Comparison of ENCODE assay signal across 33 cellular contexts in the genomic region with DNA sequence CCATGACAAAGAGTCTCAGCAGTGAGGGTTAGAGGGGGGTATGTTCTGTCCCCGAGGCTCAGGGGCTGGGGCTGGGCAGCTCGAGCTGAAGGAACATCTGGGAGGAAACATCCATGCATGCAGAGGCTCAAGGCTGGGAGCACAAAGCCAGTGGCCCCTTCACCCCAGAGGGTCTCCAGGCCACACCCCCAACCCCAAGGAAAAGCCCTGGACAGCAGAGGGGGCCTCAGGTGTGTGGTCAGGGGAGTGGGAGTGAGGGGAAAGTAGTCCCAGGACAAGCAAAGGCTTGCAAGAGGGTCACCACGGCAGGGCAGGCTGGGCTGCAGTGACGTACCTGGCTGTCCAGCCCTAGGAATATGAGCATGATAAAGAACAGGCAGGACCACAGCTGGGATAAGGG. TPM values are rescaled to one million over a fixed set of nuclear protein-coding genes. Genes with fewer than 3 reads are reported as not detected.
"Had no signal": no experiment of that assay in that cellular context is flagged by ENCODE, and none has a peak within 500 bp of the region (broad histone marks: within the 10 kb centered on the region; RNA-seq: fewer than 3 reads in every experiment).

No MANE protein-coding gene starts in this region.

- ATAC-seq: activated CD4-positive, alpha-beta T cell treated with anti-CD3 and anti-CD28 coated beads for 36 hours; activated CD8-positive, alpha-beta memory T cell treated with anti-CD3 and anti-CD28 coated beads, Interleukin-2, amount 10 ng/mL, durations not matched to agents 7 days and 5 days; activated CD8-positive, alpha-beta T cell treated with anti-CD3 and anti-CD28 coated beads, Interleukin-2, amount 10 ng/mL, durations not matched to agents 7 days and 5 days; activated naive CD4-positive, alpha-beta T cell treated with anti-CD3 and anti-CD28 coated beads, Interleukin-2, amount 50 U/mL, for 72 hours; activated T-cell treated with anti-CD3 and anti-CD28 coated beads, Interleukin-2, amount 50 U/mL, for 72 hours; gastroesophageal sphincter had no signal

- H3K27me3 ChIP-seq: ascending aorta had no signal

- H3K27ac Mint-ChIP-seq: activated CD4-positive, alpha-beta memory T cell treated with anti-CD3 and anti-CD28 coated beads for 36 hours; activated CD4-positive, alpha-beta T cell treated with anti-CD3 and anti-CD28 coated beads for 36 hours; activated CD4-positive, alpha-beta T cell treated with anti-CD3 and anti-CD28 coated beads, Interleukin-2, amount 10 ng/mL, durations not matched to agents 24 days and 14 days; activated CD8-positive, alpha-beta memory T cell treated with anti-CD3 and anti-CD28 coated beads, Interleukin-2, amount 10 ng/mL, durations not matched to agents 7 days and 5 days; activated CD8-positive, alpha-beta T cell treated with anti-CD3 and anti-CD28 coated beads, Interleukin-2, amount 10 ng/mL, durations not matched to agents 7 days and 5 days; activated naive CD4-positive, alpha-beta T cell treated with anti-CD3 and anti-CD28 coated beads, Interleukin-2, amount 10 ng/mL, durations not matched to agents 7 days and 5 days; activated naive CD4-positive, alpha-beta T cell treated with anti-CD3 and anti-CD28 coated beads, Interleukin-2, amount 50 U/mL, for 72 hours; activated naive CD8-positive, alpha-beta T cell treated with anti-CD3 and anti-CD28 coated beads, Interleukin-2, amount 10 ng/mL, durations not matched to agents 7 days and 5 days; activated T-cell treated with anti-CD3 and anti-CD28 coated beads, Interleukin-2, amount 50 U/mL, for 72 hours; brain had no signal

- H3K36me3 Mint-ChIP-seq: activated CD4-positive, alpha-beta memory T cell treated with anti-CD3 and anti-CD28 coated beads for 36 hours; activated CD8-positive, alpha-beta memory T cell treated with anti-CD3 and anti-CD28 coated beads, Interleukin-2, amount 10 ng/mL, durations not matched to agents 7 days and 5 days; activated naive CD4-positive, alpha-beta T cell treated with anti-CD3 and anti-CD28 coated beads, Interleukin-2, amount 10 ng/mL, durations not matched to agents 7 days and 5 days; activated naive CD4-positive, alpha-beta T cell treated with anti-CD3 and anti-CD28 coated beads, Interleukin-2, amount 50 U/mL, for 72 hours; activated naive CD8-positive, alpha-beta T cell treated with anti-CD3 and anti-CD28 coated beads, Interleukin-2, amount 10 ng/mL, durations not matched to agents 7 days and 5 days; brain had no signal

- FAIRE-seq: colon, endometrium, endothelial cell of umbilical vein had no signal

- H3K9me3 Mint-ChIP-seq: activated CD4-positive, alpha-beta memory T cell treated with anti-CD3 and anti-CD28 coated beads for 36 hours; activated CD4-positive, alpha-beta T cell treated with anti-CD3 and anti-CD28 coated beads, Interleukin-2, amount 10 ng/mL, durations not matched to agents 24 days and 14 days; activated naive CD4-positive, alpha-beta T cell treated with anti-CD3 and anti-CD28 coated beads, Interleukin-2, amount 50 U/mL, for 72 hours; activated naive CD8-positive, alpha-beta T cell treated with anti-CD3 and anti-CD28 coated beads, Interleukin-2, amount 10 ng/mL, durations not matched to agents 7 days and 5 days; central memory CD8-positive, alpha-beta T cell had no signal

- H3K4me3 Mint-ChIP-seq: activated CD4-positive, alpha-beta memory T cell treated with anti-CD3 and anti-CD28 coated beads for 36 hours; activated CD4-positive, alpha-beta T cell treated with anti-CD3 and anti-CD28 coated beads for 36 hours; activated CD4-positive, alpha-beta T cell treated with anti-CD3 and anti-CD28 coated beads, Interleukin-2, amount 10 ng/mL, durations not matched to agents 24 days and 14 days; activated CD8-positive, alpha-beta memory T cell treated with anti-CD3 and anti-CD28 coated beads, Interleukin-2, amount 10 ng/mL, durations not matched to agents 7 days and 5 days; activated CD8-positive, alpha-beta T cell treated with anti-CD3 and anti-CD28 coated beads, Interleukin-2, amount 10 ng/mL, durations not matched to agents 7 days and 5 days; activated naive CD4-positive, alpha-beta T cell treated with anti-CD3 and anti-CD28 coated beads, Interleukin-2, amount 10 ng/mL, durations not matched to agents 7 days and 5 days; activated naive CD8-positive, alpha-beta T cell treated with anti-CD3 and anti-CD28 coated beads, Interleukin-2, amount 10 ng/mL, durations not matched to agents 7 days and 5 days; activated T-cell treated with anti-CD3 and anti-CD28 coated beads, Interleukin-2, amount 50 U/mL, for 72 hours; brain; central memory CD8-positive, alpha-beta T cell had no signal

- H3K4me1 ChIP-seq: ascending aorta, breast epithelium, gastroesophageal sphincter had no signal

- H3K27ac ChIP-seq: ascending aorta, breast epithelium, epithelial cell of prostate, esophagus squamous epithelium, gastroesophageal sphincter had no signal

- H3K9me3 ChIP-seq: ascending aorta, breast epithelium, esophagus squamous epithelium, gastroesophageal sphincter had no signal

- H3K4me1 Mint-ChIP-seq: activated CD4-positive, alpha-beta T cell treated with anti-CD3 and anti-CD28 coated beads for 36 hours; activated CD4-positive, alpha-beta T cell treated with anti-CD3 and anti-CD28 coated beads, Interleukin-2, amount 10 ng/mL, durations not matched to agents 24 days and 14 days; activated CD8-positive, alpha-beta memory T cell treated with anti-CD3 and anti-CD28 coated beads, Interleukin-2, amount 10 ng/mL, durations not matched to agents 7 days and 5 days; activated naive CD4-positive, alpha-beta T cell treated with anti-CD3 and anti-CD28 coated beads, Interleukin-2, amount 10 ng/mL, durations not matched to agents 7 days and 5 days; activated naive CD8-positive, alpha-beta T cell treated with anti-CD3 and anti-CD28 coated beads, Interleukin-2, amount 10 ng/mL, durations not matched to agents 7 days and 5 days; central memory CD8-positive, alpha-beta T cell had no signal

- H3K4me3 ChIP-seq: ascending aorta, breast epithelium, esophagus squamous epithelium, gastroesophageal sphincter had no signal

- DNase-seq: activated CD4-positive, alpha-beta memory T cell treated with anti-CD3 and anti-CD28 coated beads for 36 hours; activated CD4-positive, alpha-beta T cell treated with anti-CD3 and anti-CD28 coated beads for 36 hours; activated CD4-positive, alpha-beta T cell treated with anti-CD3 and anti-CD28 coated beads, Interleukin-2, amount 10 ng/mL, durations not matched to agents 24 days and 14 days; activated CD4-positive, CD25-positive, alpha-beta regulatory T cell; activated CD4-positive, CD25-positive, alpha-beta regulatory T cell treated with anti-CD3 and anti-CD28 coated beads, Interleukin-2, amount 50 U/mL, for 72 hours; activated CD8-positive, alpha-beta memory T cell treated with anti-CD3 and anti-CD28 coated beads, Interleukin-2, amount 10 ng/mL, durations not matched to agents 7 days and 5 days; activated CD8-positive, alpha-beta memory T cell treated with anti-CD3 and anti-CD28 coated beads, Interleukin-2, amount 50 U/mL, for 4 hours; activated CD8-positive, alpha-beta T cell treated with anti-CD3 and anti-CD28 coated beads, Interleukin-2, amount 10 ng/mL, durations not matched to agents 7 days and 5 days; activated gamma-delta T cell; activated naive CD4-positive, alpha-beta T cell; activated naive CD4-positive, alpha-beta T cell treated with anti-CD3 and anti-CD28 coated beads, Interleukin-2, amount 10 ng/mL, durations not matched to agents 7 days and 5 days; activated naive CD8-positive, alpha-beta T cell treated with anti-CD3 and anti-CD28 coated beads, Interleukin-2, amount 10 ng/mL, durations not matched to agents 7 days and 5 days; activated T-cell treated with anti-CD3 and anti-CD28 coated beads, Interleukin-2, amount 50 U/mL, for 1 hour; activated T-cell treated with anti-CD3 and anti-CD28 coated beads, Interleukin-2, amount 50 U/mL, for 72 hours; cortex of kidney; dermis blood vessel endothelial cell; effector CD8-positive, alpha-beta T cell; esophagus squamous epithelium; foreskin melanocyte; T-helper 2 cell had no signal

- H3K36me3 ChIP-seq: ascending aorta, breast epithelium, esophagus squamous epithelium, gastroesophageal sphincter had no signal

RNA-seq across cellular contexts. Expression of gene SLC6A12, which starts 17.5 kb away (rescaled TPM):
- total RNA-seq: activated CD4-positive, alpha-beta T cell treated with anti-CD3 and anti-CD28 coated beads, Interleukin-2, amount 10 ng/mL, durations not matched to agents 24 days and 14 days; activated CD8-positive, alpha-beta T cell treated with anti-CD3 and anti-CD28 coated beads, Interleukin-2, amount 10 ng/mL, durations not matched to agents 7 days and 5 days; activated naive CD4-positive, alpha-beta T cell treated with anti-CD3 and anti-CD28 coated beads, Interleukin-2, amount 50 U/mL, for 72 hours; activated naive CD8-positive, alpha-beta T cell treated with anti-CD3 and anti-CD28 coated beads, Interleukin-2, amount 10 ng/mL, durations not matched to agents 7 days and 5 days; endothelial cell of umbilical vein; fibroblast of lung; fibroblast of villous mesenchyme; T-helper 1 cell treated with Interleukin-12 subunit alpha and Interleukin-12 subunit beta and Interleukin-4 antibody, amounts not matched to agents 30 ng/mL and 1 ng/mL, for 36 hours had no signal
- polyA plus RNA-seq: endothelial cell of umbilical vein, fibroblast of lung had no signal
